Comparison of ENCODE assay signal across 10 cellular contexts in genomic region chr20:2839732-2840137, GRCh38. TPM values are rescaled to one million over a fixed set of nuclear protein-coding genes. Genes with fewer than 3 reads are reported as not detected.
DNase-seq lines count a peak whose midpoint lies in the region; ATAC-seq and TF ChIP-seq lines count a peak whose summit lies in the region.
"Had no signal": no experiment of that assay in that cellular context is flagged by ENCODE, and none has a peak within 500 bp of the region (broad histone marks: within the 10 kb centered on the region; RNA-seq: fewer than 3 reads in every experiment).

No MANE protein-coding gene starts in this region.

- CTCF ChIA-PET in CD8-positive, alpha-beta T cell (lab: Charles Lee) = interaction anchor here (1.4 to 1.6 kb wide), 2 partner anchors 27 to 127 kb away, joined by 4 read pairs; no protein-coding TSS in a partner anchor
- CTCF ChIA-PET in HEK293T (lab: Yijun Ruan, JAX) = no interaction called here

- TF ChIP-seq POLR2A in ovary (IDR thresholded peaks at IDR 0.05) = no peak

- ATAC-seq in CD8-positive, alpha-beta T cell = no peak
- no peak for ATAC-seq in HG03565 (IDR thresholded peaks at IDR 0.05; ENCODE audit: unreplicated experiment)

- H3K27me3 ChIP-seq in CD8-positive, alpha-beta T cell (ENCODE audit: insufficient read depth, low read length) = no peaks in the 10 kb centered on the region
- H3K27me3 ChIP-seq in OCI-LY1 (ENCODE audit: insufficient read depth, low read length) (no peaks in the 10 kb centered on the region), esophagus (ENCODE audit: control insufficient read depth in 1 of 2, insufficient read depth in 2 of 2, low read length in 2 of 2) (no peaks in the 10 kb centered on the region), ovary (no peaks in the 10 kb centered on the region)

- WGBS in esophagus, 2 donors = 83 to 85% methylated on average over 21 of the region's 21 CpGs
- 79 to 81% (median 81%) methylated on average over 20 to 21 of the region's 21 CpGs for WGBS in ovary, 3 donors

- H3K36me3 Mint-ChIP-seq in CD8-positive, alpha-beta T cell = peaks cover 43% of the 10 kb centered on the region

- intact Hi-C loops in CD8-positive, alpha-beta T cell (cut with DNase I, micrococcal nuclease) = loop anchor here (1.0 to 5.0 kb wide), 7 partner anchors 34 to 732 kb away; partner anchors contain the start of genes IDH3B (in 2 of the 2), PTPRA (in 2 of the 2), EBF4 (in 1 of the 2) and MRPS26 (in 1 of the 2)
- intact Hi-C loops in ovary (cut with DNase I) = loop anchor here in 2 of 4 donors (5.0 to 10.0 kb wide), 2 partner anchors 82 to 145 kb away; partner anchors contain the start of gene EBF4 (in 1 of the 2)

- no peaks in the 10 kb centered on the region for H4K20me1 ChIP-seq in OCI-LY1 (ENCODE audit: insufficient read depth, low read length)

- peak in 1 of 7 experiments; percentile 62 for DNase-seq in CD8-positive, alpha-beta T cell
- DNase-seq in ovary (peak in 1 of 5 donors; percentile 72), HEK293T (ENCODE audit: extremely low spot score) (no peak), glomerular visceral epithelial cell (ENCODE audit: extremely low spot score) (no peak), AML-193 (lab: John Stamatoyannopoulos, UW) (no peak)

- H3K9me3 ChIP-seq in CD8-positive, alpha-beta T cell (ENCODE audit: low read length) = no peaks in the 10 kb centered on the region
- H3K9me3 ChIP-seq in OCI-LY1 (ENCODE audit: low read length) (no peaks in the 10 kb centered on the region), esophagus (ENCODE audit: control insufficient read depth in 2 of 2, insufficient read depth in 1 of 2, low read depth in 1 of 2, low read length in 1 of 2) (no peaks in the 10 kb centered on the region), ovary (no peaks in the 10 kb centered on the region)

- H3K4me1 Mint-ChIP-seq in CD8-positive, alpha-beta T cell (ENCODE audit: low read depth) = peaks cover 36% of the 10 kb centered on the region

- H3K4me3 Mint-ChIP-seq in CD8-positive, alpha-beta T cell = peak overlapping the region; percentile 82

- no peaks in the 10 kb centered on the region for H3K36me3 ChIP-seq in CD8-positive, alpha-beta T cell (ENCODE audit: insufficient read depth, low read length)
- H3K36me3 ChIP-seq in OCI-LY1 (ENCODE audit: insufficient read depth, low read length) (0 out of 2 replicates have a peak, but pooled peaks cover 6% of the 10 kb centered on the region), esophagus (ENCODE audit: control insufficient read depth in 2 of 2, insufficient read depth in 2 of 2, low read length in 1 of 2) (peaks cover 0 to 6% of the 10 kb centered on the region in 2 donors), ovary (no peaks in the 10 kb centered on the region)

- no peaks in the 10 kb centered on the region for H3K9me3 Mint-ChIP-seq in CD8-positive, alpha-beta T cell

- H3K4me1 ChIP-seq in CD8-positive, alpha-beta T cell (ENCODE audit: insufficient read depth, low read length) = peaks cover 22% of the 10 kb centered on the region
- H3K4me1 ChIP-seq in OCI-LY1 (ENCODE audit: insufficient read depth, low read length, severe bottlenecking) = peaks cover 31% of the 10 kb centered on the region
- H3K4me1 ChIP-seq in esophagus (ENCODE audit: control insufficient read depth in 2 of 2, insufficient read depth in 2 of 2, low read length in 1 of 2) = peaks cover 0 to 5% of the 10 kb centered on the region in 2 donors
- peaks cover 4% of the 10 kb centered on the region for H3K4me1 ChIP-seq in ovary (ENCODE audit: insufficient read depth)

- H3K27ac ChIP-seq in CD8-positive, alpha-beta T cell (ENCODE audit: low read depth, low read length) = peak overlapping the region; percentile 88
- H3K27ac ChIP-seq in OCI-LY1 (ENCODE audit: low read depth, low read length, poor library complexity, severe bottlenecking) (no peak overlapping the region), esophagus (ENCODE audit: low read depth in 2 of 2, low read length in 1 of 2) (no peak overlapping the region), ovary (peak overlapping the region; percentile 69 to 84)

- peak overlapping the region; percentile 97 for H3K4me3 ChIP-seq in CD8-positive, alpha-beta T cell (ENCODE audit: low read depth, low read length)
- H3K4me3 ChIP-seq in OCI-LY1 (ENCODE audit: low read depth, low read length, poor library complexity, severe bottlenecking) = peak overlapping the region; percentile 96
- H3K4me3 ChIP-seq in esophagus (ENCODE audit: low read depth in 1 of 2, low read length in 2 of 2) = peak overlapping the region; percentile 85 to 88
- peak overlapping the region; percentile 99 for H3K4me3 ChIP-seq in ovary

- H2AFZ ChIP-seq in OCI-LY1 (ENCODE audit: low read length) = no peak overlapping the region

- H3F3A ChIP-seq in OCI-LY1 (ENCODE audit: insufficient read depth, low read length) = no peaks in the 10 kb centered on the region

- H3K79me2 ChIP-seq in OCI-LY1 (ENCODE audit: insufficient read depth, low read length) = no peaks in the 10 kb centered on the region

- H3K9ac ChIP-seq in OCI-LY1 (ENCODE audit: low read length) = no peak overlapping the region; the same call in 1 of the 2 replicates

- TF ChIP-seq EP300 in ovary (IDR thresholded peaks at IDR 0.05) = no peak

- no peaks in the 10 kb centered on the region for H3K9me2 ChIP-seq in OCI-LY1 (ENCODE audit: low read depth, low read length)

- no peak for TF ChIP-seq CTCF in CD8-positive, alpha-beta T cell (IDR thresholded peaks at IDR 0.05)
- TF ChIP-seq CTCF in OCI-LY1 (IDR thresholded peaks at IDR 0.05; ENCODE audit: low read length) (no peak), ovary (IDR thresholded peaks at IDR 0.05) (no peak)

- peak overlapping the region; percentile 73 for H3K27ac Mint-ChIP-seq in CD8-positive, alpha-beta T cell

- POLR2A ChIA-PET in CD8-positive, alpha-beta T cell (lab: Charles Lee) = interaction anchor here (0.5 to 2.4 kb wide), 14 partner anchors 10 to 187 kb away, joined by 3 to 15 read pairs (median 5); partner anchors contain the start of genes IDH3B, NOP56 and PTPRA
- POLR2A ChIA-PET in HEK293T (lab: Yijun Ruan, JAX) = interaction anchor here (1.0 to 1.3 kb wide), 3 partner anchors 39 to 154 kb away, joined by 3 to 4 read pairs (median 3); no protein-coding TSS in a partner anchor

- peak overlapping the region; percentile 71 for H3K4me2 ChIP-seq in OCI-LY1 (ENCODE audit: low read length)

- no peaks in the 10 kb centered on the region for H3K27me3 Mint-ChIP-seq in CD8-positive, alpha-beta T cell (ENCODE audit: low read depth)

TF ChIP-seq in HEK293T, 16 proteins besides CTCF, POLR2A, EP300 and RAD21:
- TF ChIP-seq L3MBTL2 (conservative IDR thresholded peaks at IDR 0.05) (no peak), TARDBP (IDR thresholded peaks at IDR 0.05) (no peak), CTBP1 (IDR thresholded peaks at IDR 0.05; ENCODE audit: borderline replicate concordance) (no peak), FOXA1 (IDR thresholded peaks at IDR 0.05) (no peak), FOXM1 (IDR thresholded peaks at IDR 0.05; ENCODE audit: borderline replicate concordance) (no peak), ZNF384 (IDR thresholded peaks at IDR 0.05) (no peak), HDGF (IDR thresholded peaks at IDR 0.05; ENCODE audit: borderline replicate concordance) (no peak), ARNT (IDR thresholded peaks at IDR 0.05) (no peak), PKNOX1 (IDR thresholded peaks at IDR 0.05) (no peak), ELF4 (IDR thresholded peaks at IDR 0.05) (no peak), SUZ12 (IDR thresholded peaks at IDR 0.05) (no peak), SP1 (IDR thresholded peaks at IDR 0.05) (no peak), LEF1 (IDR thresholded peaks at IDR 0.05; ENCODE audit: borderline replicate concordance) (no peak)

RNA-seq across cellular contexts. Expression of gene PCED1A, which starts 0.7 kb away (rescaled TPM):
- 10 to 100 TPM; 58.7 to 62.2 TPM for total RNA-seq in CD8-positive, alpha-beta T cell
- polyA plus RNA-seq in esophagus (10 to 100 TPM; 18.0 to 49.3 TPM), ovary (10 to 100 TPM in 1 of 2 donors, 1 to 10 TPM in 1; 6.0 to 44.0 TPM)
- 10 to 100 TPM; 32.9 to 58.0 (median 39.1) TPM for total RNA-seq in ovary

RNA-seq across cellular contexts. Expression of gene VPS16, which starts 0.8 kb away (rescaled TPM):
- total RNA-seq in CD8-positive, alpha-beta T cell = 10 to 100 TPM; 40.7 to 41.1 TPM
- polyA plus RNA-seq in esophagus (10 to 100 TPM; 28.6 to 35.8 TPM), ovary (10 to 100 TPM; 16.8 to 30.7 TPM)
- total RNA-seq in ovary = 10 to 100 TPM; 15.6 to 44.1 (median 31.4) TPM

RNA-seq across cellular contexts. Expression of gene TMEM239, which starts 23.6 kb away (rescaled TPM):
- total RNA-seq in CD8-positive, alpha-beta T cell = not detected
- polyA plus RNA-seq in esophagus = not detected
- total RNA-seq in ovary = not detected
- polyA plus RNA-seq in ovary = not detected
- total RNA-seq: frontal cortex, subcutaneous adipose tissue had no signal

RNA-seq across cellular contexts. Expression of gene C20orf141, which starts 24.9 kb away (rescaled TPM):
- total RNA-seq in CD8-positive, alpha-beta T cell = not detected
- polyA plus RNA-seq in esophagus (not detected), ovary (not detected)
- total RNA-seq in ovary = under 1 TPM in 1 of 7 donors, not detected in 6; 0.69 TPM
- total RNA-seq: frontal cortex had no signal

RNA-seq across cellular contexts. Expression of gene PTPRA, which starts 33.5 kb away (rescaled TPM):
- 10 to 100 TPM; 68.2 to 71.9 TPM for total RNA-seq in CD8-positive, alpha-beta T cell
- polyA plus RNA-seq in esophagus (10 to 100 TPM; 11.5 to 21.7 TPM), ovary (100 to 1,000 TPM in 1 of 2 donors, 10 to 100 TPM in 1; 43.3 to 178 TPM)
- 10 to 100 TPM; 40.7 to 78.7 (median 71.8) TPM for total RNA-seq in ovary

Comparison
In these comparisons a context has a peak if more than half of its experiments do, and no peak if none do; other contexts are left out.
1. H3K27ac ChIP-seq: peak in CD8-positive, alpha-beta T cell (single experiment) and ovary (2 of 2); none in OCI-LY1 (single experiment) and esophagus (0 of 2).
2. Peak in every context shown above with its lines, with median percentiles within 50 percentile points of each other: H3K4me3 ChIP-seq.